Comparison of ENCODE assay signal across 13 cellular contexts in the genomic region with DNA sequence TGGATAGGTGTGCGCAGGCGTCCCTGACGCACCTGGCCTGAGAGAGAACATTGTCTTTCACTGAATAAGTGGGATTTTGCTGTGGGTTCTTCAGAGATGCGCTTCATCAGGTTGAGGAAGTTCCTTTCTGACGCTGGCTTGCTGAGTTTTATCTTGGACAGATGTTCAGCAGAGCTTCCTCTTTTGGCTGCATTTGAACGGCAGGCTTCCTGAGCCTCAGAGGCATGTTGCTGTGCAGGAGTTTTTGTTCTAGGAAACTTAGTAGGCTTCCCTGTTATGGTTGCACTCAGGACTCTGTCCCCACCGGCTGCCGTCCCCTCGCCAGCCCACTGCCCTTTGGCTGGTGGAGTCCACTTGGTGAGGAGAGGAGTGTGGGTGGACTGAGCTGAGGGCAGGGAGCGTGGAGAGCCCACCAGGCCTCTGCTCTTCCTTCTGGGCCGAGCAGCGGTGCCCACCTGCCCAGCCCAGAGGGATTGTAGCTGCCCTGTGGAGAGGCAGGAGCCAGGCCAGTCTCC. TPM values are rescaled to one million over a fixed set of nuclear protein-coding genes. Genes with fewer than 3 reads are reported as not detected.
A peak's percentile ranks its signal among the peaks of the same experiment; 100 is the strongest.
DNase-seq lines count a peak whose midpoint lies in the region; ATAC-seq and TF ChIP-seq lines count a peak whose summit lies in the region.
"Had no signal": no experiment of that assay in that cellular context is flagged by ENCODE, and none has a peak within 500 bp of the region (broad histone marks: within the 10 kb centered on the region; RNA-seq: fewer than 3 reads in every experiment).

No MANE protein-coding gene starts in this region.

- peak overlapping the region; percentile 49 for H3K4me2 ChIP-seq in OCI-LY1 (ENCODE audit: low read length)

- H3F3A ChIP-seq in OCI-LY1 (ENCODE audit: insufficient read depth, low read length) = peaks cover 11% of the 10 kb centered on the region

- no peak overlapping the region for H2AFZ ChIP-seq in OCI-LY1 (ENCODE audit: low read length)

- peak overlapping the region; percentile 16 for H3K4me3 ChIP-seq in OCI-LY1 (ENCODE audit: low read depth, low read length, poor library complexity, severe bottlenecking)
- no peak overlapping the region for H3K4me3 ChIP-seq in skin epidermis
- H3K4me3 ChIP-seq: vagina had no signal

- no peaks in the 10 kb centered on the region for H3K9me3 ChIP-seq in OCI-LY1 (ENCODE audit: low read length)
- H3K9me3 ChIP-seq: vagina had no signal

- in situ Hi-C loops in GM13976 (cut with MboI; ENCODE audit: low sequenced_read_pairs, unreplicated experiment) = no loop called here

- peak overlapping the region; percentile 48 for H3K9ac ChIP-seq in OCI-LY1 (ENCODE audit: low read length)

- TF ChIP-seq CTCF in GM13976 (IDR thresholded peaks at IDR 0.05; ENCODE audit: borderline replicate concordance, control extremely low read depth, extremely low read depth, insufficient read depth, missing control alignments) = no peak
- TF ChIP-seq CTCF in OCI-LY1 (IDR thresholded peaks at IDR 0.05; ENCODE audit: low read length) = no peak

- H3K27ac ChIP-seq in OCI-LY1 (ENCODE audit: low read depth, low read length, poor library complexity, severe bottlenecking) (peak overlapping the region; percentile 95), skin epidermis (peak overlapping the region in 14 of 21 experiments; percentile 29 to 73 (median 58))
- H3K27ac ChIP-seq: vagina had no signal

- H3K79me2 ChIP-seq in OCI-LY1 (ENCODE audit: insufficient read depth, low read length) = no peaks in the 10 kb centered on the region

- ATAC-seq in Right ventricle myocardium superior (ENCODE audit: poor library complexity) (peak; percentile 48), HG03469 (IDR thresholded peaks at IDR 0.05; ENCODE audit: unreplicated experiment) (no peak)
- ATAC-seq: Panc1 had no signal

- peaks cover 69% of the 10 kb centered on the region for H3K36me3 ChIP-seq in OCI-LY1 (ENCODE audit: insufficient read depth, low read length)

- intact Hi-C loops in Right ventricle myocardium superior (cut with DNase I) = no loop called here

- no peaks in the 10 kb centered on the region for H3K9me2 ChIP-seq in OCI-LY1 (ENCODE audit: low read depth, low read length)

- DNase-seq in GM13976 (ENCODE audit: low spot score) (peak; percentile 62), Right ventricle myocardium superior (no peak), NCI-H2196 treated with DMSO at 0.1 percent for 48 hours (lab: John Stamatoyannopoulos, UW; ENCODE audit: unreplicated experiment) (no peak), T-helper 9 cell (no peak)
- DNase-seq in activated effector memory CD4-positive, alpha-beta T cell treated with anti-CD3 and anti-CD28 coated beads, Interleukin-2, amount 50 U/mL, for 16 hours = no peak
- DNase-seq: DMS79 treated with DMSO at 0.1 percent for 48 hours; stimulated activated CD4-positive, alpha-beta T cell treated with anti-CD3 and anti-CD28 coated beads, Interleukin-4, amount 100 ng/mL, for 1 hour had no signal

- H4K20me1 ChIP-seq in OCI-LY1 (ENCODE audit: insufficient read depth, low read length) = no peaks in the 10 kb centered on the region

- no peaks in the 10 kb centered on the region for H3K27me3 ChIP-seq in OCI-LY1 (ENCODE audit: insufficient read depth, low read length)
- H3K27me3 ChIP-seq: vagina had no signal

- peaks cover 32% of the 10 kb centered on the region for H3K4me1 ChIP-seq in OCI-LY1 (ENCODE audit: insufficient read depth, low read length, severe bottlenecking)

RNA-seq across cellular contexts. Expression of gene FRMD8, which starts 17.2 kb away (rescaled TPM):
- total RNA-seq in Right ventricle myocardium superior = 8.6 TPM

RNA-seq across cellular contexts. Expression of gene NEAT1, which starts 18.9 kb away (rescaled TPM):
- total RNA-seq in Right ventricle myocardium superior = 451 TPM

RNA-seq across cellular contexts. Expression of gene SLC25A45, which starts 21.2 kb away (rescaled TPM):
- 5.3 TPM for total RNA-seq in Right ventricle myocardium superior

RNA-seq across cellular contexts. Expression of gene TIGD3, which starts 49.1 kb away (rescaled TPM):
- total RNA-seq in Right ventricle myocardium superior = 1.0 TPM
- total RNA-seq: fibroblast of villous mesenchyme, vagina had no signal
